Comparison of ENCODE assay signal across 18 cellular contexts in the genomic region with DNA sequence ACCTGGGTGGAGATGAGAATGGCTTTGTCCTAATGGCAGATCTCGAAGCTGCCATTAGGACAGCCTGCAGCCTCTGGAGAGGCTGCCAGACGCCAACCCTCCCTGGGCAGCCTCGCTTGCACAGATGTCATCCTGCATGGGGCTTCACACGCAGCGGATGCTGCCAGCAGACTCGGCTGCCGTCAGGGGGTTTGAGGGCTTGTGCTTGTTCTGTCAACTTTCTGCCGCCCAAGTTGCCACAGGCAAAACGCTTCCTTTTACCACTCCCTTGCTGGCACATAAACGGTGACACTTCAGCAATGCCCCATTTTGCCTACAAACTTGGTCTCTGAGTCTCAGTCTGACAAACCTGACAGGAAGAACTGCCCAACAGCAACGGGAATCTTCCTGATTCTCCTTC. TPM values are rescaled to one million over a fixed set of nuclear protein-coding genes. Genes with fewer than 3 reads are reported as not detected.
DNase-seq lines count a peak whose midpoint lies in the region; ATAC-seq, FAIRE-seq and TF ChIP-seq lines count a peak whose summit lies in the region.
"Had no signal": no experiment of that assay in that cellular context is flagged by ENCODE, and none has a peak within 500 bp of the region (broad histone marks: within the 10 kb centered on the region; RNA-seq: fewer than 3 reads in every experiment).

No MANE protein-coding gene starts in this region.

- peak overlapping the region in 3 of 5 experiments; percentile 9 to 87 (median 24) for H3K27ac Mint-ChIP-seq in brain

- WGBS in pancreas, 2 donors: 38 to 50% methylated on average over 11 of the region's 11 CpGs

- H3K4me3 ChIP-seq in pancreas: no peak overlapping the region
- no peak overlapping the region for H3K4me3 ChIP-seq in HAP-1
- H3K4me3 ChIP-seq: mucosa of descending colon, PC-9, thoracic aorta had no signal

- ATAC-seq in GM18909 (IDR thresholded peaks at IDR 0.05; ENCODE audit: poor library complexity, unreplicated experiment) (peak; percentile 5), HG03135 (IDR thresholded peaks at IDR 0.05; ENCODE audit: unreplicated experiment) (peak; percentile 4), pancreas (peak in 3 of 4 donors; percentile 23 to 29 (median 27)), GM18870 (IDR thresholded peaks at IDR 0.05; ENCODE audit: unreplicated experiment) (no peak)

- TF ChIP-seq CTCF in brain (conservative IDR thresholded peaks at IDR 0.05): no peak
- no peak for TF ChIP-seq CTCF in pancreas (IDR thresholded peaks at IDR 0.05)

- FAIRE-seq in pancreas (lab: Jason Lieb, UNC): no peak

- H3K27me3 ChIP-seq in pancreas (no peaks in the 10 kb centered on the region), HAP-1 (ENCODE audit: low read depth) (no peaks in the 10 kb centered on the region)

- H3K9me3 Mint-ChIP-seq in brain: peaks cover 20 to 37% (median 24%) of the 10 kb centered on the region in 5 experiments

- DNase-seq in pancreas: no peak
- no peak for DNase-seq in effector CD4-positive, alpha-beta T cell
- DNase-seq in activated naive CD4-positive, alpha-beta T cell (lab: John Stamatoyannopoulos, UW): no peak
- no peak for DNase-seq in HAP-1 (ENCODE audit: low spot score in 2 of 2)
- DNase-seq: activated gamma-delta T cell treated with Interleukin-2 at 50 U/mL for 16 hours; amygdala; mucosa of descending colon; NCI-H2029 treated with DMSO at 0.1 percent for 48 hours; NCI-H69; PC-9; SK-N-SH; stimulated activated CD4-positive, alpha-beta T cell treated with anti-CD3 and anti-CD28 coated beads, Interleukin-4, amount 100 ng/mL, for 24 hours; T1000 had no signal

- H3K36me3 ChIP-seq in pancreas (peaks cover 0 to 10% (median 0%) of the 10 kb centered on the region in 3 donors), HAP-1 (replicated peaks) (peaks cover 18% of the 10 kb centered on the region)

- no peaks in the 10 kb centered on the region for H3K27me3 Mint-ChIP-seq in brain

- intact Hi-C loops in pancreas (cut with DNase I): no loop called here

- peaks cover 12% of the 10 kb centered on the region for H3K4me1 Mint-ChIP-seq in brain

- H3K36me3 Mint-ChIP-seq in brain: peaks cover 58% of the 10 kb centered on the region

- in situ Hi-C loops in HAP-1 (cut with MboI; ENCODE audit: low sequenced_read_pairs): no loop called here

- H3K9me3 ChIP-seq in pancreas (no peaks in the 10 kb centered on the region), HAP-1 (no peaks in the 10 kb centered on the region)
- H3K9me3 ChIP-seq: thoracic aorta had no signal

- H3K4me1 ChIP-seq in pancreas: peaks cover 34 to 56% (median 43%) of the 10 kb centered on the region in 3 donors
- no peaks in the 10 kb centered on the region for H3K4me1 ChIP-seq in HAP-1

- peak overlapping the region in 1 of 5 experiments; percentile 14 for H3K4me3 Mint-ChIP-seq in brain

- peak overlapping the region; percentile 53 to 78 (median 62) for H3K27ac ChIP-seq in pancreas
- H3K27ac ChIP-seq: PC-9, thoracic aorta had no signal

RNA-seq across cellular contexts. Expression of gene DAP, which starts 24.7 kb away (rescaled TPM):
- polyA plus RNA-seq in brain (ENCODE audit: insufficient read depth, low read depth, low replicate concordance): 155 TPM
- total RNA-seq in pancreas: 100 to 1,000 TPM; 124 to 183 (median 144) TPM
- polyA plus RNA-seq in pancreas: 100 to 1,000 TPM in 1 of 2 donors, 10 to 100 TPM in 1; 68.3 to 102 TPM
